8 cellular contexts compared by ENCODE assay signal in genomic region chr12:45730116-45730841, GRCh38. TPM values are rescaled to one million over a fixed set of nuclear protein-coding genes. Genes with fewer than 3 reads are reported as not detected.
DNase-seq lines count a peak whose midpoint lies in the region; ATAC-seq and TF ChIP-seq lines count a peak whose summit lies in the region.

No MANE protein-coding gene starts in this region.

- ATAC-seq in GM18870 (IDR thresholded peaks at IDR 0.05; ENCODE audit: unreplicated experiment), result no peak

- peak in 5 of 56 donors; percentile 6 to 19 (median 10) for TF ChIP-seq CTCF in dorsolateral prefrontal cortex (IDR thresholded peaks at IDR 0.05 in 54 of 56, conservative IDR thresholded peaks at IDR 0.05 in 2 of 56; ENCODE audit: low read depth in 1 of 56, partially characterized antibody in 56 of 56)
- TF ChIP-seq CTCF in lower leg skin (IDR thresholded peaks at IDR 0.05), result no peak

- H3K4me3 ChIP-seq in dorsolateral prefrontal cortex (peak overlapping the region; percentile 57 to 97 (median 88)), lower leg skin (ENCODE audit: low read depth, poor library complexity, severe bottlenecking) (peak overlapping the region; percentile 74)

- TF ChIP-seq POLR2A in lower leg skin (IDR thresholded peaks at IDR 0.05), result no peak

- intact Hi-C loops in dorsolateral prefrontal cortex (cut with DNase I), result no loop called here
- intact Hi-C loops in lower leg skin (cut with DNase I; ENCODE audit: low total_unique reads), result no loop called here

- peak overlapping the region; percentile 95 to 100 (median 99) for H3K27ac ChIP-seq in dorsolateral prefrontal cortex

- peak; percentile 22 to 49 for DNase-seq in NCI-H524 (lab: John Stamatoyannopoulos, UW)
- no peak for DNase-seq in NCI-H524 treated with DMSO at 0.1 percent for 48 hours (lab: John Stamatoyannopoulos, UW)
- DNase-seq in NCI-H226, result peak; percentile 53
- DNase-seq in activated CD4-positive, alpha-beta T cell treated with anti-CD3 and anti-CD28 coated beads, Interleukin-2, amount 50 U/mL, for 4 hours, result peak; percentile 49 to 50
- peak in 8 of 10 donors; percentile 28 to 61 (median 42) for DNase-seq in dorsolateral prefrontal cortex
- DNase-seq in lower leg skin (ENCODE audit: low spot score in 2 of 2), result peak; percentile 24 to 88
- peak; percentile 53 to 58 for DNase-seq in stimulated activated CD4-positive, alpha-beta T cell treated with anti-CD3 and anti-CD28 coated beads, Interleukin-4, amount 100 ng/mL, for 4 hours

- 1% methylated on average over 31 to 42 of the region's 80 CpGs for WGBS in lower leg skin, 2 donors

- H3K27me3 ChIP-seq in dorsolateral prefrontal cortex, result no peaks in the 10 kb centered on the region

RNA-seq across cellular contexts. Expression of gene ARID2, which starts 0.8 kb away (rescaled TPM):
- 10 to 100 TPM; 18.3 to 54.8 (median 27.6) TPM for total RNA-seq in dorsolateral prefrontal cortex
- total RNA-seq in lower leg skin, result 10 to 100 TPM; 25.3 to 40.4 (median 30.6) TPM
